In genomic region chr11:72026029-72026428, GRCh38 we compare ENCODE assay signal across 14 cellular contexts. TPM values are rescaled to one million over a fixed set of nuclear protein-coding genes. Genes with fewer than 3 reads are reported as not detected.
DNase-seq lines count a peak whose midpoint lies in the region; ATAC-seq and TF ChIP-seq lines count a peak whose summit lies in the region.
"Had no signal": no experiment of that assay in that cellular context is flagged by ENCODE, and none has a peak within 500 bp of the region (broad histone marks: within the 10 kb centered on the region; RNA-seq: fewer than 3 reads in every experiment).

No MANE protein-coding gene starts in this region.

- peaks cover 31 to 36% of the 10 kb centered on the region in 2 donors for H3K4me1 Mint-ChIP-seq in natural killer cell
- peaks cover 17 to 27% of the 10 kb centered on the region in 2 donors for H3K4me1 Mint-ChIP-seq in natural killer cell treated with Interleukin-12 subunit alpha and Interleukin-12 subunit beta and Interleukin-15 and Interleukin-18, amount 100 ng/mL, for 72 hours (ENCODE audit: low read depth in 2 of 2)

- DNase-seq in natural killer cell = no peak
- no peak for DNase-seq in natural killer cell treated with Interleukin-12 subunit alpha and Interleukin-12 subunit beta and Interleukin-15 and Interleukin-18, amount 100 ng/mL, for 72 hours (ENCODE audit: low spot score)
- no peak for DNase-seq in dorsolateral prefrontal cortex
- DNase-seq in osteoblast (ENCODE audit: insufficient read length, low spot score, missing footprints) = no peak
- no peak for DNase-seq in DMS53 treated with DMSO at 0.1 percent for 48 hours (lab: John Stamatoyannopoulos, UW; ENCODE audit: unreplicated experiment)
- no peak for DNase-seq in NCI-H524 treated with DMSO at 0.1 percent for 48 hours (lab: John Stamatoyannopoulos, UW)
- DNase-seq in activated CD8-positive, alpha-beta memory T cell treated with anti-CD3 and anti-CD28 coated beads for 24 hours = no peak
- DNase-seq: DMS53, head of caudate nucleus, NCI-H1930, NCI-H748 treated with DMSO at 0.1 percent for 48 hours, RPMI8226 had no signal

- no peaks in the 10 kb centered on the region for H3K9me3 Mint-ChIP-seq in natural killer cell
- H3K9me3 Mint-ChIP-seq in natural killer cell treated with Interleukin-12 subunit alpha and Interleukin-12 subunit beta and Interleukin-15 and Interleukin-18, amount 100 ng/mL, for 72 hours = no peaks in the 10 kb centered on the region

- peaks cover 29% of the 10 kb centered on the region for H4K20me1 ChIP-seq in osteoblast (ENCODE audit: insufficient read depth, low read length)

- H3K79me2 ChIP-seq in osteoblast (ENCODE audit: insufficient read depth, low read length) = peaks cover 66% of the 10 kb centered on the region

- H3K4me1 ChIP-seq in osteoblast (ENCODE audit: insufficient read depth, low read length) = peaks cover 23% of the 10 kb centered on the region

- H3K27me3 ChIP-seq in dorsolateral prefrontal cortex (no peaks in the 10 kb centered on the region), osteoblast (ENCODE audit: insufficient read depth, low read length) (no peaks in the 10 kb centered on the region)
- H3K27me3 ChIP-seq: brain microvascular endothelial cell had no signal

- H3K27me3 Mint-ChIP-seq in natural killer cell (ENCODE audit: low read depth in 2 of 2) = no peaks in the 10 kb centered on the region
- H3K27me3 Mint-ChIP-seq in natural killer cell treated with Interleukin-12 subunit alpha and Interleukin-12 subunit beta and Interleukin-15 and Interleukin-18, amount 100 ng/mL, for 72 hours = no peaks in the 10 kb centered on the region

- H3K36me3 Mint-ChIP-seq in natural killer cell = peaks cover 10% of the 10 kb centered on the region
- peaks cover 12% of the 10 kb centered on the region for H3K36me3 Mint-ChIP-seq in natural killer cell treated with Interleukin-12 subunit alpha and Interleukin-12 subunit beta and Interleukin-15 and Interleukin-18, amount 100 ng/mL, for 72 hours

- H3K4me3 Mint-ChIP-seq in natural killer cell = no peak overlapping the region
- H3K4me3 Mint-ChIP-seq in natural killer cell treated with Interleukin-12 subunit alpha and Interleukin-12 subunit beta and Interleukin-15 and Interleukin-18, amount 100 ng/mL, for 72 hours = no peak overlapping the region

- H3K27ac ChIP-seq in dorsolateral prefrontal cortex = peak overlapping the region in 47 of 59 donors; percentile 2 to 78 (median 56)
- H3K27ac ChIP-seq in osteoblast (ENCODE audit: low read depth, low read length) = peak overlapping the region; percentile 80

- TF ChIP-seq CTCF in natural killer cell (IDR thresholded peaks at IDR 0.05) (no peak), dorsolateral prefrontal cortex (IDR thresholded peaks at IDR 0.05 in 54 of 56, conservative IDR thresholded peaks at IDR 0.05 in 2 of 56; ENCODE audit: low read depth in 1 of 56, partially characterized antibody in 56 of 56) (no peak), osteoblast (IDR thresholded peaks at IDR 0.05; ENCODE audit: extremely low read depth, low read depth, low read length) (no peak)

- H3K4me3 ChIP-seq in dorsolateral prefrontal cortex (no peak overlapping the region), osteoblast (ENCODE audit: insufficient read depth, low read length) (no peak overlapping the region)

- no peak overlapping the region for H2AFZ ChIP-seq in osteoblast (ENCODE audit: low read length)

- intact Hi-C loops in natural killer cell (cut with micrococcal nuclease) = no loop called here
- intact Hi-C loops in dorsolateral prefrontal cortex (cut with DNase I) = loop anchor here in 1 of 2 donors (10.0 kb wide), 1 partner anchor 409 kb away; the partner anchor contains the start of gene CLPB

- no peak for ATAC-seq in natural killer cell
- ATAC-seq in natural killer cell treated with Interleukin-12 subunit alpha and Interleukin-12 subunit beta and Interleukin-15 and Interleukin-18, amount 100 ng/mL, for 72 hours = no peak
- no peak for ATAC-seq in GM21367 (IDR thresholded peaks at IDR 0.05; ENCODE audit: unreplicated experiment)

- H3K4me2 ChIP-seq in osteoblast (ENCODE audit: insufficient read depth, low read length) = no peak overlapping the region

- H3K27ac Mint-ChIP-seq in natural killer cell = peak overlapping the region; percentile 70 to 77
- no peak overlapping the region for H3K27ac Mint-ChIP-seq in natural killer cell treated with Interleukin-12 subunit alpha and Interleukin-12 subunit beta and Interleukin-15 and Interleukin-18, amount 100 ng/mL, for 72 hours

- peaks cover 80% of the 10 kb centered on the region for H3K36me3 ChIP-seq in osteoblast (ENCODE audit: insufficient read depth, low read length)

- no peaks in the 10 kb centered on the region for H3K9me3 ChIP-seq in osteoblast (ENCODE audit: low read depth, low read length)

RNA-seq across cellular contexts. Expression of gene IL18BP, which starts 27.3 kb away (rescaled TPM):
- total RNA-seq in natural killer cell (10 to 100 TPM; 23.1 to 35.5 (median 27.2) TPM), dorsolateral prefrontal cortex (10 to 100 TPM in 86 of 120 experiments, 1 to 10 TPM in 34; 5.0 to 35.2 (median 12.5) TPM), osteoblast (4.0 and 4.4 TPM in 2 replicates)
- 10 to 100 TPM; 16.5 to 20.6 TPM for total RNA-seq in natural killer cell treated with Interleukin-12 subunit alpha and Interleukin-12 subunit beta and Interleukin-15 and Interleukin-18, amount 100 ng/mL, for 72 hours

RNA-seq across cellular contexts. Expression of gene NUMA1, which starts 54.3 kb away (rescaled TPM):
- total RNA-seq in natural killer cell (100 to 1,000 TPM; 261 to 290 (median 262) TPM), dorsolateral prefrontal cortex (100 to 1,000 TPM; 140 to 428 (median 218) TPM), osteoblast (176 and 182 TPM in 2 replicates)
- total RNA-seq in natural killer cell treated with Interleukin-12 subunit alpha and Interleukin-12 subunit beta and Interleukin-15 and Interleukin-18, amount 100 ng/mL, for 72 hours = 100 to 1,000 TPM; 181 to 216 TPM

RNA-seq across cellular contexts. Expression of gene LRRC51, which starts 54.6 kb away (rescaled TPM):
- total RNA-seq in natural killer cell = 1 to 10 TPM; 2.0 to 3.1 (median 2.5) TPM
- total RNA-seq in natural killer cell treated with Interleukin-12 subunit alpha and Interleukin-12 subunit beta and Interleukin-15 and Interleukin-18, amount 100 ng/mL, for 72 hours = 1 to 10 TPM; 3.5 to 7.2 TPM
- total RNA-seq in dorsolateral prefrontal cortex = 10 to 100 TPM in 113 of 120 experiments, 1 to 10 TPM in 7; 7.7 to 39.9 (median 17.7) TPM
- total RNA-seq in osteoblast = 5.1 and 6.2 TPM in 2 replicates

Comparison
In these comparisons a context has a peak if more than half of its experiments do, and no peak if none do; other contexts are left out.
1. H3K27ac Mint-ChIP-seq: peak in natural killer cell (2 of 2); none in natural killer cell treated with Interleukin-12 subunit alpha and Interleukin-12 subunit beta and Interleukin-15 and Interleukin-18, amount 100 ng/mL, for 72 hours (0 of 2).